In the genomic region with DNA sequence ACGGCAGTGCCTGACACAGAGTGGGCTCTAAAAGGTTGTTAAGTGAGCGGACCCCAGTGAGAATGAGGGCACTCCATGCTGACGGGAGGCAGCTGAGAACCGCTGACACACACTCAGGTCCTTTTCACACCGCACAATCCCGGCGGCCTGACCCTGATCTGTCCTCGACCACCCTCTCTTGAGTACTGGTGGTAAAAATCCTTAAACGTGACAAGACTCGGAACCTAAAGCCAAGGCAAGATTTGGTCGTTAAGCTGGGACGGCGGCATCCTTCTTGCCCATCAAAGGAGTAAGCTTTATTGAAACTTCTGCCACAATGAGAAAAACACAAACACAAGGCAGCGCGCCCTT, we compare ENCODE assay signal across 8 cellular contexts. TPM values are rescaled to one million over a fixed set of nuclear protein-coding genes. Genes with fewer than 3 reads are reported as not detected.
DNase-seq lines count a peak whose midpoint lies in the region; ATAC-seq and TF ChIP-seq lines count a peak whose summit lies in the region.

No MANE protein-coding gene starts in this region.

- ATAC-seq in activated CD8-positive, alpha-beta memory T cell treated with anti-CD3 and anti-CD28 coated beads, Interleukin-2, amount 10 ng/mL, durations not matched to agents 7 days and 5 days, result peak; percentile 7
- ATAC-seq in HG02678 (IDR thresholded peaks at IDR 0.05; ENCODE audit: unreplicated experiment), result peak; percentile 6
- ATAC-seq in PC-3, result peak; percentile 18
- no peak for ATAC-seq in memory B cell (ENCODE audit: low read depth)

- H3K4me2 ChIP-seq in PC-3 (ENCODE audit: low read length), result peak overlapping the region; percentile 94

- H2AFZ ChIP-seq in PC-3 (ENCODE audit: low read length), result peak overlapping the region; percentile 96

- no peaks in the 10 kb centered on the region for H3K27me3 Mint-ChIP-seq in activated CD8-positive, alpha-beta memory T cell treated with anti-CD3 and anti-CD28 coated beads, Interleukin-2, amount 10 ng/mL, durations not matched to agents 7 days and 5 days
- H3K27me3 Mint-ChIP-seq in memory B cell, result no peaks in the 10 kb centered on the region

- peaks cover 16% of the 10 kb centered on the region for H3K4me1 ChIP-seq in PC-3 (ENCODE audit: insufficient read depth, low read length)
- H3K4me1 ChIP-seq in duodenal mucosa (ENCODE audit: control insufficient read depth in 1 of 2, insufficient read depth in 2 of 2, low read length in 2 of 2), result peaks cover 11 to 12% of the 10 kb centered on the region in 2 donors
- H3K4me1 ChIP-seq in uterus, result no peaks in the 10 kb centered on the region

- no peak for TF ChIP-seq POLR2A in uterus (IDR thresholded peaks at IDR 0.05)

- no peak for TF ChIP-seq CTCF in PC-3 (conservative IDR thresholded peaks at IDR 0.05; ENCODE audit: low read depth, low read length)
- TF ChIP-seq CTCF in uterus (IDR thresholded peaks at IDR 0.05), result no peak

- no peaks in the 10 kb centered on the region for H3K9me2 ChIP-seq in PC-3 (replicated peaks; ENCODE audit: low read length)

- H3K9me3 Mint-ChIP-seq in activated CD8-positive, alpha-beta memory T cell treated with anti-CD3 and anti-CD28 coated beads, Interleukin-2, amount 10 ng/mL, durations not matched to agents 7 days and 5 days (ENCODE audit: low read depth), result no peaks in the 10 kb centered on the region
- no peaks in the 10 kb centered on the region for H3K9me3 Mint-ChIP-seq in memory B cell

- H3K27me3 ChIP-seq in PC-3 (ENCODE audit: low read length) (no peaks in the 10 kb centered on the region), duodenal mucosa (ENCODE audit: control insufficient read depth in 1 of 2, insufficient read depth in 2 of 2, low read length in 2 of 2) (no peaks in the 10 kb centered on the region), uterus (no peaks in the 10 kb centered on the region)

- H3K4me3 ChIP-seq in PC-3 (ENCODE audit: low read length), result peak overlapping the region; percentile 91
- peak overlapping the region; percentile 96 to 99 for H3K4me3 ChIP-seq in duodenal mucosa (ENCODE audit: low read depth in 1 of 2, low read length in 2 of 2)
- peak overlapping the region; percentile 71 to 83 for H3K4me3 ChIP-seq in uterus

- peaks cover 27% of the 10 kb centered on the region for H3K36me3 Mint-ChIP-seq in activated CD8-positive, alpha-beta memory T cell treated with anti-CD3 and anti-CD28 coated beads, Interleukin-2, amount 10 ng/mL, durations not matched to agents 7 days and 5 days
- peaks cover 8% of the 10 kb centered on the region for H3K36me3 Mint-ChIP-seq in memory B cell

- intact Hi-C loops in PC-3 (cut with micrococcal nuclease), result no loop called here
- intact Hi-C loops in uterus (cut with DNase I; ENCODE audit: low total_unique reads), result no loop called here

- no peaks in the 10 kb centered on the region for H3F3A ChIP-seq in PC-3 (ENCODE audit: low read length, unreplicated experiment)

- H3K4me1 Mint-ChIP-seq in activated CD8-positive, alpha-beta memory T cell treated with anti-CD3 and anti-CD28 coated beads, Interleukin-2, amount 10 ng/mL, durations not matched to agents 7 days and 5 days, result peaks cover 43% of the 10 kb centered on the region
- H3K4me1 Mint-ChIP-seq in memory B cell, result peaks cover 21% of the 10 kb centered on the region

- CTCF ChIA-PET in activated CD8-positive, alpha-beta memory T cell treated with anti-CD3 and anti-CD28 coated beads, Interleukin-2, amount 10 ng/mL, durations not matched to agents 7 days and 5 days (lab: Charles Lee), result no interaction called here
- CTCF ChIA-PET in PC-3 (lab: Charles Lee), result no interaction called here

- H3K36me3 ChIP-seq in PC-3 (ENCODE audit: low read depth, low read length) (peaks cover 26% of the 10 kb centered on the region), duodenal mucosa (ENCODE audit: control insufficient read depth in 1 of 2, insufficient read depth in 2 of 2, low read length in 2 of 2) (peaks cover 18 to 22% of the 10 kb centered on the region in 2 donors), uterus (no peaks in the 10 kb centered on the region)

- H4K20me1 ChIP-seq in PC-3 (ENCODE audit: low read length), result peaks cover 17% of the 10 kb centered on the region; the same call in 1 of the 2 replicates

- peaks cover 56% of the 10 kb centered on the region for H3K79me2 ChIP-seq in PC-3 (ENCODE audit: low read length)

- H3K27ac ChIP-seq in PC-3 (ENCODE audit: low read length) (peak overlapping the region; percentile 72), duodenal mucosa (ENCODE audit: low read depth, low read length) (peak overlapping the region; percentile 52), uterus (peak overlapping the region; percentile 69 to 81)

- H3K9ac ChIP-seq in PC-3 (ENCODE audit: low read length) (peak overlapping the region; percentile 98), duodenal mucosa (ENCODE audit: low read depth in 1 of 2, low read length in 2 of 2) (peak overlapping the region; percentile 68 to 87)

- POLR2A ChIA-PET in PC-3 (lab: Charles Lee; ENCODE audit: unreplicated experiment), result no interaction called here

- H3K4me3 Mint-ChIP-seq in activated CD8-positive, alpha-beta memory T cell treated with anti-CD3 and anti-CD28 coated beads, Interleukin-2, amount 10 ng/mL, durations not matched to agents 7 days and 5 days, result peak overlapping the region; percentile 100
- peak overlapping the region; percentile 95 for H3K4me3 Mint-ChIP-seq in memory B cell

- peak overlapping the region; percentile 96 for H3K27ac Mint-ChIP-seq in activated CD8-positive, alpha-beta memory T cell treated with anti-CD3 and anti-CD28 coated beads, Interleukin-2, amount 10 ng/mL, durations not matched to agents 7 days and 5 days
- peak overlapping the region; percentile 45 for H3K27ac Mint-ChIP-seq in memory B cell

- H3K9me3 ChIP-seq in PC-3 (ENCODE audit: low read length), result no peaks in the 10 kb centered on the region
- no peaks in the 10 kb centered on the region for H3K9me3 ChIP-seq in duodenal mucosa (ENCODE audit: control insufficient read depth in 1 of 2, low read length in 2 of 2)
- no peaks in the 10 kb centered on the region for H3K9me3 ChIP-seq in uterus

- BruUV-seq in PC-3 (replicated peaks; lab: Mats Ljungman, UMichigan), result no TSS peak

- peak; percentile 47 for DNase-seq in activated CD8-positive, alpha-beta memory T cell treated with anti-CD3 and anti-CD28 coated beads, Interleukin-2, amount 10 ng/mL, durations not matched to agents 7 days and 5 days
- no peak for DNase-seq in activated CD8-positive, alpha-beta memory T cell treated with anti-CD3 and anti-CD28 coated beads, Interleukin-2, amount 50 U/mL, for 48 hours
- no peak for DNase-seq in PC-3
- no peak for DNase-seq in memory B cell (ENCODE audit: low spot score in 2 of 2)
- DNase-seq in uterus, result no peak
- no peak for DNase-seq in ureter (ENCODE audit: low spot score)

RNA-seq across cellular contexts. Expression of a gene that starts 0.6 kb away (rescaled TPM):
- 10 to 100 TPM; 50.3 to 65.4 TPM for total RNA-seq in activated CD8-positive, alpha-beta memory T cell treated with anti-CD3 and anti-CD28 coated beads, Interleukin-2, amount 10 ng/mL, durations not matched to agents 7 days and 5 days
- total RNA-seq in PC-3 (2014; rRNA removed), result 39.1 and 50.1 TPM in 2 replicates
- 100 to 1,000 TPM in 1 of 4 donors, 10 to 100 TPM in 3; 34.1 to 111 (median 73.4) TPM for total RNA-seq in uterus
- total RNA-seq in ureter, result 67.5 TPM
